Comparison of ENCODE assay signal across 2 cellular contexts in the genomic region with DNA sequence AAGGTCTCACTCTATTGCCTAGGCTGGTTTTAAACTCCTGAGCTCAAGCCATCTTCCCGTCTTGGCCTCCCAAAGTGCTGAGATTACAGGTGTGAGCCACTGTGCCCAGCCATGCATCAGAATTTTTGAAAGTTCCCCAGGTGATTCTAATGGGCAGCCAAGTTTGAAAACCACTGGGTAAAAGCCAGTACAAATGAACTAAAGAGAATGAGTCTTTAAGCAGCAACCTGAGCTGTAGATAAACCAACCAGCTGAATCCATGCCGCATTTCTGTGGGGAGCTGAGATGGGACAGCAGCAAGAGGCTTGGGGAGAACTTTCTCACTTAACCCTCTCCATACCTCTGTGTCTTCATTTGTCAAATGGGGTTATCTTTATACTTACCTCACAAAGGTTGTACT.
TF ChIP-seq lines count a peak whose summit lies in the region.

No MANE protein-coding gene starts in this region.

TF ChIP-seq in A549, 52 proteins besides CTCF, POLR2A, EP300 and RAD21 (continued from another document):
- TF ChIP-seq ZFP36 (IDR thresholded peaks at IDR 0.05; ENCODE audit: borderline replicate concordance, partially characterized antibody): no peak
- no peak for TF ChIP-seq ZNF302 (CRISPR knock-in tag; IDR thresholded peaks at IDR 0.05)
- TF ChIP-seq RARB (CRISPR knock-in tag; IDR thresholded peaks at IDR 0.05): no peak
- no peak for TF ChIP-seq CBX8 (IDR thresholded peaks at IDR 0.05)
- TF ChIP-seq, protein P1, sequence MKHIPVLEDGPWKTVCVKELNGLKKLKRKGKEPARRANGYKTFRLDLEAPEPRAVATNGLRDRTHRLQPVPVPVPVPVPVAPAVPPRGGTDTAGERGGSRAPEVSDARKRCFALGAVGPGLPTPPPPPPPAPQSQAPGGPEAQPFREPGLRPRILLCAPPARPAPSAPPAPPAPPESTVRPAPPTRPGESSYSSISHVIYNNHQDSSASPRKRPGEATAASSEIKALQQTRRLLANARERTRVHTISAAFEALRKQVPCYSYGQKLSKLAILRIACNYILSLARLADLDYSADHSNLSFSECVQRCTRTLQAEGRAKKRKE (CRISPR knock-in tag; IDR thresholded peaks at IDR 0.05; ENCODE audit: low read depth): no peak
- TF ChIP-seq CBX2 (IDR thresholded peaks at IDR 0.05; ENCODE audit: borderline replicate concordance, low read depth): no peak

TF ChIP-seq in IMR-90, 13 proteins besides CTCF, POLR2A, EP300 and RAD21 (continued from another document):
- TF ChIP-seq, protein P2, sequence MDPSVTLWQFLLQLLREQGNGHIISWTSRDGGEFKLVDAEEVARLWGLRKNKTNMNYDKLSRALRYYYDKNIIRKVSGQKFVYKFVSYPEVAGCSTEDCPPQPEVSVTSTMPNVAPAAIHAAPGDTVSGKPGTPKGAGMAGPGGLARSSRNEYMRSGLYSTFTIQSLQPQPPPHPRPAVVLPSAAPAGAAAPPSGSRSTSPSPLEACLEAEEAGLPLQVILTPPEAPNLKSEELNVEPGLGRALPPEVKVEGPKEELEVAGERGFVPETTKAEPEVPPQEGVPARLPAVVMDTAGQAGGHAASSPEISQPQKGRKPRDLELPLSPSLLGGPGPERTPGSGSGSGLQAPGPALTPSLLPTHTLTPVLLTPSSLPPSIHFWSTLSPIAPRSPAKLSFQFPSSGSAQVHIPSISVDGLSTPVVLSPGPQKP (IDR thresholded peaks at IDR 0.05; ENCODE audit: borderline replicate concordance, low read depth, low read length): no peak
- TF ChIP-seq, protein P3, sequence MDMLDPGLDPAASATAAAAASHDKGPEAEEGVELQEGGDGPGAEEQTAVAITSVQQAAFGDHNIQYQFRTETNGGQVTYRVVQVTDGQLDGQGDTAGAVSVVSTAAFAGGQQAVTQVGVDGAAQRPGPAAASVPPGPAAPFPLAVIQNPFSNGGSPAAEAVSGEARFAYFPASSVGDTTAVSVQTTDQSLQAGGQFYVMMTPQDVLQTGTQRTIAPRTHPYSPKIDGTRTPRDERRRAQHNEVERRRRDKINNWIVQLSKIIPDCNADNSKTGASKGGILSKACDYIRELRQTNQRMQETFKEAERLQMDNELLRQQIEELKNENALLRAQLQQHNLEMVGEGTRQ (IDR thresholded peaks at IDR 0.05; ENCODE audit: low read depth, low read length): no peak
- TF ChIP-seq BHLHE40 (IDR thresholded peaks at IDR 0.05; ENCODE audit: low read depth, low read length): no peak
